Comparison of ENCODE assay signal across 25 cellular contexts in the genomic region with DNA sequence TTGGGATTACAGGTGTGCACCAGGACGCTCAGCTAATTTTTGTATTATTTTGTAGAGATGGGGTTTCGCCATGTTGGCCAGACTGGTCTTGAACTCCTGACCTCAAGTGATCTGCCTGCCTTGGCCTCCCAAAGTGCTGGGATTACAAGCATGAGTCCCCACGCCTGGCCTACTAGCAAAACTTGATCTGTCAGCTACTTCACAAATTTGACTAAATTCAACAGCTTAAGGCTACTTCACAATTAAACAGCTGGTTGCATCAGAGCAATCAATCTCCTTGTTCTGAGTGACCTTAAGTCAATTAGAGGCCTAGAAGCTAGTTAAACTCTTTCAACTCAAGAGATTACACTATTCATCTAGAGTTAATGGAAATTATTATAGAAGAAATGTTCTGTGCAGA. TPM values are rescaled to one million over a fixed set of nuclear protein-coding genes. Genes with fewer than 3 reads are reported as not detected.
"Had no signal": no experiment of that assay in that cellular context is flagged by ENCODE, and none has a peak within 500 bp of the region (broad histone marks: within the 10 kb centered on the region; RNA-seq: fewer than 3 reads in every experiment).

No MANE protein-coding gene starts in this region.

- H3K4me3 ChIP-seq: adrenal gland, body of pancreas, esophagus muscularis mucosa had no signal

- H3K27me3 ChIP-seq: adrenal gland, body of pancreas, esophagus muscularis mucosa, foreskin keratinocyte had no signal

- H3K27ac ChIP-seq: adrenal gland, body of pancreas, esophagus muscularis mucosa, foreskin keratinocyte had no signal

- H3K9me3 ChIP-seq: adrenal gland, body of pancreas, esophagus muscularis mucosa had no signal

- DNase-seq: activated CD4-positive, alpha-beta memory T cell treated with anti-CD3 and anti-CD28 coated beads for 36 hours; activated CD4-positive, alpha-beta T cell treated with anti-CD3 and anti-CD28 coated beads for 36 hours; activated CD4-positive, alpha-beta T cell treated with anti-CD3 and anti-CD28 coated beads, Interleukin-2, amount 10 ng/mL, durations not matched to agents 24 days and 14 days; activated CD4-positive, CD25-positive, alpha-beta regulatory T cell; activated CD4-positive, CD25-positive, alpha-beta regulatory T cell treated with anti-CD3 and anti-CD28 coated beads, Interleukin-2, amount 50 U/mL, for 72 hours; activated CD8-positive, alpha-beta memory T cell treated with anti-CD3 and anti-CD28 coated beads, Interleukin-2, amount 10 ng/mL, durations not matched to agents 7 days and 5 days; activated CD8-positive, alpha-beta memory T cell treated with anti-CD3 and anti-CD28 coated beads, Interleukin-2, amount 50 U/mL, for 4 hours; activated CD8-positive, alpha-beta T cell treated with anti-CD3 and anti-CD28 coated beads, Interleukin-2, amount 10 ng/mL, durations not matched to agents 7 days and 5 days; activated effector memory CD4-positive, alpha-beta T cell treated with anti-CD3 and anti-CD28 coated beads, Interleukin-2, amount 50 U/mL, for 16 hours; activated naive CD4-positive, alpha-beta T cell treated with anti-CD3 and anti-CD28 coated beads, Interleukin-2, amount 10 ng/mL, durations not matched to agents 7 days and 5 days; activated naive CD8-positive, alpha-beta T cell treated with anti-CD3 and anti-CD28 coated beads, Interleukin-2, amount 50 U/mL, for 24 hours; activated T-cell treated with anti-CD3 and anti-CD28 coated beads, Interleukin-2, amount 50 U/mL, for 1 hour; activated T-cell treated with anti-CD3 and anti-CD28 coated beads, Interleukin-2, amount 50 U/mL, for 48 hours; adrenal gland; amygdala; aorta; body of pancreas; caudate nucleus; effector CD8-positive, alpha-beta T cell; foreskin keratinocyte; head of caudate nucleus; T-helper 9 cell had no signal

RNA-seq across cellular contexts. Expression of gene SLC39A5, which starts 49.1 kb away (rescaled TPM):
- total RNA-seq: aorta, dermis microvascular lymphatic vessel endothelial cell, epithelial cell of proximal tubule, esophagus muscularis mucosa had no signal
